ENCODE assay signal across 30 cellular contexts in genomic region chr2:151095463-151095862, GRCh38.
"Had no signal": no experiment of that assay in that cellular context is flagged by ENCODE, and none has a peak within 500 bp of the region (broad histone marks: within the 10 kb centered on the region; RNA-seq: fewer than 3 reads in every experiment).

No MANE protein-coding gene starts in this region.

- H3K36me3 Mint-ChIP-seq: activated naive CD4-positive, alpha-beta T cell treated with anti-CD3 and anti-CD28 coated beads, Interleukin-2, amount 10 ng/mL, durations not matched to agents 7 days and 5 days; activated naive CD4-positive, alpha-beta T cell treated with anti-CD3 and anti-CD28 coated beads, Interleukin-2, amount 50 U/mL, for 72 hours; activated naive CD8-positive, alpha-beta T cell treated with anti-CD3 and anti-CD28 coated beads, Interleukin-2, amount 10 ng/mL, durations not matched to agents 7 days and 5 days; brain; WTC11 had no signal

- H3K9me3 ChIP-seq: ascending aorta, esophagus squamous epithelium, gastroesophageal sphincter, heart right ventricle had no signal

- H3K27me3 Mint-ChIP-seq: activated naive CD4-positive, alpha-beta T cell treated with anti-CD3 and anti-CD28 coated beads, Interleukin-2, amount 10 ng/mL, durations not matched to agents 7 days and 5 days; brain had no signal

- H3K27me3 ChIP-seq: ascending aorta, esophagus squamous epithelium, gastroesophageal sphincter, heart right ventricle, hepatocyte had no signal

- H3K36me3 ChIP-seq: ascending aorta, esophagus squamous epithelium, gastroesophageal sphincter, heart right ventricle had no signal

- H3K4me3 ChIP-seq: ascending aorta, esophagus squamous epithelium, gastroesophageal sphincter, heart right ventricle, hepatocyte had no signal

- H3K4me1 Mint-ChIP-seq: activated CD4-positive, alpha-beta memory T cell treated with anti-CD3 and anti-CD28 coated beads, Interleukin-2, amount 10 ng/mL, durations not matched to agents 7 days and 5 days; activated CD4-positive, alpha-beta T cell treated with anti-CD3 and anti-CD28 coated beads, Interleukin-2, amount 10 ng/mL, durations not matched to agents 7 days and 5 days; activated naive CD4-positive, alpha-beta T cell treated with anti-CD3 and anti-CD28 coated beads, Interleukin-2, amount 10 ng/mL, durations not matched to agents 7 days and 5 days; activated naive CD8-positive, alpha-beta T cell treated with anti-CD3 and anti-CD28 coated beads, Interleukin-2, amount 10 ng/mL, durations not matched to agents 7 days and 5 days; WTC11 had no signal

- H3K79me2 ChIP-seq: hepatocyte had no signal

- ATAC-seq: activated naive CD4-positive, alpha-beta T cell treated with anti-CD3 and anti-CD28 coated beads, Interleukin-2, amount 50 U/mL, for 72 hours; activated T-cell treated with anti-CD3 and anti-CD28 coated beads, Interleukin-2, amount 50 U/mL, for 72 hours; effector memory CD8-positive, alpha-beta T cell; gastroesophageal sphincter; heart right ventricle; WTC11 had no signal

- H3K27ac Mint-ChIP-seq: activated CD4-positive, alpha-beta memory T cell treated with anti-CD3 and anti-CD28 coated beads, Interleukin-2, amount 10 ng/mL, durations not matched to agents 7 days and 5 days; activated CD4-positive, alpha-beta T cell treated with anti-CD3 and anti-CD28 coated beads, Interleukin-2, amount 10 ng/mL, durations not matched to agents 7 days and 5 days; activated naive CD4-positive, alpha-beta T cell treated with anti-CD3 and anti-CD28 coated beads, Interleukin-2, amount 10 ng/mL, durations not matched to agents 7 days and 5 days; activated naive CD4-positive, alpha-beta T cell treated with anti-CD3 and anti-CD28 coated beads, Interleukin-2, amount 50 U/mL, for 72 hours; activated naive CD8-positive, alpha-beta T cell treated with anti-CD3 and anti-CD28 coated beads, Interleukin-2, amount 10 ng/mL, durations not matched to agents 7 days and 5 days; activated T-cell treated with anti-CD3 and anti-CD28 coated beads, Interleukin-2, amount 50 U/mL, for 24 hours; activated T-cell treated with anti-CD3 and anti-CD28 coated beads, Interleukin-2, amount 50 U/mL, for 72 hours; effector memory CD8-positive, alpha-beta T cell; WTC11 had no signal

- H3K27ac ChIP-seq: ascending aorta, epithelial cell of prostate, esophagus squamous epithelium, gastroesophageal sphincter, heart right ventricle, hepatocyte, VCaP had no signal

- H3K4me3 Mint-ChIP-seq: activated CD4-positive, alpha-beta memory T cell treated with anti-CD3 and anti-CD28 coated beads, Interleukin-2, amount 10 ng/mL, durations not matched to agents 7 days and 5 days; activated CD4-positive, alpha-beta T cell treated with anti-CD3 and anti-CD28 coated beads, Interleukin-2, amount 10 ng/mL, durations not matched to agents 7 days and 5 days; activated naive CD4-positive, alpha-beta T cell treated with anti-CD3 and anti-CD28 coated beads, Interleukin-2, amount 10 ng/mL, durations not matched to agents 7 days and 5 days; activated naive CD8-positive, alpha-beta T cell treated with anti-CD3 and anti-CD28 coated beads, Interleukin-2, amount 10 ng/mL, durations not matched to agents 7 days and 5 days; activated T-cell treated with anti-CD3 and anti-CD28 coated beads, Interleukin-2, amount 50 U/mL, for 24 hours; activated T-cell treated with anti-CD3 and anti-CD28 coated beads, Interleukin-2, amount 50 U/mL, for 72 hours; brain; effector memory CD8-positive, alpha-beta T cell; WTC11 had no signal

- H3K9me3 Mint-ChIP-seq: activated CD4-positive, alpha-beta memory T cell treated with anti-CD3 and anti-CD28 coated beads, Interleukin-2, amount 10 ng/mL, durations not matched to agents 7 days and 5 days; activated CD4-positive, alpha-beta T cell treated with anti-CD3 and anti-CD28 coated beads, Interleukin-2, amount 10 ng/mL, durations not matched to agents 7 days and 5 days; activated naive CD4-positive, alpha-beta T cell treated with anti-CD3 and anti-CD28 coated beads, Interleukin-2, amount 10 ng/mL, durations not matched to agents 7 days and 5 days; activated naive CD4-positive, alpha-beta T cell treated with anti-CD3 and anti-CD28 coated beads, Interleukin-2, amount 50 U/mL, for 72 hours; activated naive CD8-positive, alpha-beta T cell treated with anti-CD3 and anti-CD28 coated beads, Interleukin-2, amount 10 ng/mL, durations not matched to agents 7 days and 5 days; activated T-cell treated with anti-CD3 and anti-CD28 coated beads, Interleukin-2, amount 50 U/mL, for 24 hours; effector memory CD8-positive, alpha-beta T cell had no signal

- H3K4me1 ChIP-seq: ascending aorta, esophagus squamous epithelium, gastroesophageal sphincter, heart right ventricle had no signal

- DNase-seq: activated CD4-positive, alpha-beta memory T cell treated with anti-CD3 and anti-CD28 coated beads, Interleukin-2, amount 10 ng/mL, durations not matched to agents 7 days and 5 days; activated CD4-positive, alpha-beta T cell treated with anti-CD3 and anti-CD28 coated beads for 1 hour; activated CD4-positive, alpha-beta T cell treated with anti-CD3 and anti-CD28 coated beads for 4 hours; activated CD4-positive, alpha-beta T cell treated with anti-CD3 and anti-CD28 coated beads, Interleukin-2, amount 10 ng/mL, durations not matched to agents 7 days and 5 days; activated CD4-positive, alpha-beta T cell treated with anti-CD3 and anti-CD28 coated beads, Interleukin-2, amount 50 U/mL, for 4 hours; activated CD8-positive, alpha-beta memory T cell treated with anti-CD3 and anti-CD28 coated beads, Interleukin-2, amount 50 U/mL, for 48 hours; activated gamma-delta T cell; activated naive CD4-positive, alpha-beta T cell; activated naive CD4-positive, alpha-beta T cell treated with anti-CD3 and anti-CD28 coated beads, Interleukin-2, amount 10 ng/mL, durations not matched to agents 7 days and 5 days; activated naive CD8-positive, alpha-beta T cell treated with anti-CD3 and anti-CD28 coated beads, Interleukin-2, amount 10 ng/mL, durations not matched to agents 7 days and 5 days; activated T-cell treated with anti-CD3 and anti-CD28 coated beads for 4 hours; activated T-cell treated with anti-CD3 and anti-CD28 coated beads, Interleukin-2, amount 50 U/mL, for 24 hours; activated T-cell treated with anti-CD3 and anti-CD28 coated beads, Interleukin-2, amount 50 U/mL, for 72 hours; caudate nucleus; cortex of kidney; dermis blood vessel endothelial cell; effector CD4-positive, alpha-beta T cell; effector memory CD8-positive, alpha-beta T cell; esophagus squamous epithelium; foreskin melanocyte; heart right ventricle; T-helper 2 cell had no signal

- H3K4me2 ChIP-seq: hepatocyte had no signal

- H2AFZ ChIP-seq: hepatocyte had no signal
